Comparison of ENCODE assay signal across 8 cellular contexts in the genomic region with DNA sequence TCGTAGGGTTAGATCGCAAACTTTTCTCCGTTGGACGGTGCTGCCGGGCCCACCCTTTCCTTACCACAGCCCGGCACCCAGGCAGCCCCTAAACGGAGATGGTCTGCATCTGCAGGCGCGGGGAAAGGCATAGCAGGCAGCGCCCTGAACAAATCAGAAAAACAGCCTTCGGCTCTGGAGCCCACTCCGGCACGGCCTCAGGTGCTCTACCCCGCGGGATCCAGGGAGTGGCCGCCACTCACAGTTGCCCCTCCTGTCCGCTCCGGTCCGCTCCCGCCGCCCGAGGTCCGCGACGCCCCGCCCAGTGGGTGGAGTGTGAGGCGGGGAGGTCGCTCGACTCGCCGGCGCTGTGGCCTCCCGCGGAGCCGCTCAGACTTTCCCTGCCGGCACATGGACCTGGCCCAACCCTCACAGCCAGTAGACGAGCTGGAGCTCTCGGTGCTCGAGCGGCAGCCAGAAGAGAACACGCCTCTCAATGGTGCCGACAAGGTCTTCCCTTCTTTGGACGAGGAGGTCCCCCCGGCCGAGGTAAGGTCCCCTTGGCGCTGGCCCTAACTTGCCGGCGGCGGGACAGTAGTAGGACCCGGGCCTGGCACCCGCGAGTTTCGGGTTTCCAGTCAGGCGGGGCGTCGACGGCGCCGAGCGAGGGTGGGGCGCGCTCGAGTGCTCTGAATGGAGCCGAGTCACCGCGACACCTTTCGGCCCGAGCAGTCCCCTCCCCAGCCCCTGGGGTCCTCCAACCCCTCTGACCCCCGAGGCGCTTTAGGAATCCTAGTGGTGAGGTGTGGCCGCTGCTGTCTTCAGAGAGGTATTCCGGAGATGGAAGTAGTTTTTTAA. TPM values are rescaled to one million over a fixed set of nuclear protein-coding genes. Genes with fewer than 3 reads are reported as not detected.
A peak's percentile ranks its signal among the peaks of the same experiment; 100 is the strongest.
DNase-seq lines count a peak whose midpoint lies in the region; ATAC-seq and TF ChIP-seq lines count a peak whose summit lies in the region.

A gene with protein sequence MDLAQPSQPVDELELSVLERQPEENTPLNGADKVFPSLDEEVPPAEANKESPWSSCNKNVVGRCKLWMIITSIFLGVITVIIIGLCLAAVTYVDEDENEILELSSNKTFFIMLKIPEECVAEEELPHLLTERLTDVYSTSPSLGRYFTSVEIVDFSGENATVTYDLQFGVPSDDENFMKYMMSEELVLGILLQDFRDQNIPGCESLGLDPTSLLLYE (plus strand): TSS at position 372 of the 837 bp plus-strand sequence. CDS start 19 bp downstream, at position 391.

- H3K79me2 ChIP-seq in PC-9 (ENCODE audit: low read depth) (peaks cover 17% of the 10 kb centered on the region), fibroblast of lung (ENCODE audit: control insufficient read depth, insufficient read depth, low read length) (peaks cover under 1% of the 10 kb centered on the region)

- H3K27ac ChIP-seq in PC-9 (peak within 1 kb of the TSS; percentile 81), fibroblast of lung (ENCODE audit: insufficient read depth, low read length) (peak within 1 kb of the TSS; percentile 42)
- peak within 1 kb of the TSS; percentile 50 for H3K27ac ChIP-seq in naive thymus-derived CD4-positive, alpha-beta T cell (ENCODE audit: low read depth, low read length)

- H3K4me2 ChIP-seq in PC-9 = peak within 1 kb of the TSS; percentile 93
- H3K4me2 ChIP-seq in fibroblast of lung (ENCODE audit: extremely low read depth, insufficient read depth, low read length) = peak within 1 kb of the TSS; percentile 95

- CTCF ChIA-PET in PC-9 (lab: Charles Lee) = interaction anchor here (1.4 kb wide), 1 partner anchor 25 kb away, joined by 3 read pairs; no protein-coding TSS in a partner anchor
- CTCF ChIA-PET in naive thymus-derived CD4-positive, alpha-beta T cell (lab: Charles Lee) = no interaction called here

- no peaks in the 10 kb centered on the region for H3K9me3 ChIP-seq in PC-9 (ENCODE audit: insufficient read depth, low read depth)
- H3K9me3 ChIP-seq in fibroblast of lung (ENCODE audit: control insufficient read depth, insufficient read depth, low read depth, low read length) = no peaks in the 10 kb centered on the region
- no peaks in the 10 kb centered on the region for H3K9me3 ChIP-seq in naive thymus-derived CD4-positive, alpha-beta T cell (ENCODE audit: control insufficient read depth in 2 of 3, low read length in 3 of 3)

- H3K27me3 ChIP-seq in PC-9 (ENCODE audit: insufficient read depth, low read depth) = no peaks in the 10 kb centered on the region
- no peaks in the 10 kb centered on the region for H3K27me3 ChIP-seq in fibroblast of lung (ENCODE audit: control insufficient read depth, insufficient read depth, low read length)
- no peaks in the 10 kb centered on the region for H3K27me3 ChIP-seq in naive thymus-derived CD4-positive, alpha-beta T cell (ENCODE audit: control insufficient read depth in 2 of 2, insufficient read depth in 2 of 2, low read length in 2 of 2)

- H2AFZ ChIP-seq in PC-9 (peak within 1 kb of the TSS; percentile 88), fibroblast of lung (ENCODE audit: low read length) (peak within 1 kb of the TSS; percentile 83)

- H4K20me1 ChIP-seq in PC-9 (ENCODE audit: insufficient read depth) = no peaks in the 10 kb centered on the region
- no peaks in the 10 kb centered on the region for H4K20me1 ChIP-seq in fibroblast of lung (ENCODE audit: control insufficient read depth, extremely low read depth, insufficient read depth, low read length)

- DNase-seq in CD14-positive monocyte (ENCODE audit: low spot score) (peak; percentile 48), PC-9 (peak; percentile 87 to 94), fibroblast of lung (ENCODE audit: low read depth in 2 of 2) (peak; percentile 63 to 83)
- DNase-seq in naive thymus-derived CD4-positive, alpha-beta T cell = peak; percentile 37 to 84 (median 49)
- peak; percentile 66 for DNase-seq in stimulated activated naive CD4-positive, alpha-beta T cell treated with Interleukin-2 at 50 U/mL for 16 hours (lab: John Stamatoyannopoulos, UW)

- peaks cover 0 to 16% (median 8%) of the 10 kb centered on the region in 7 donors for H3K9me3 Mint-ChIP-seq in CD14-positive monocyte
- H3K9me3 Mint-ChIP-seq in activated T-helper 17 cell treated with anti-CD3 and anti-CD28 coated beads, Interleukin-2, amount 50 U/mL, for 72 hours = no peaks in the 10 kb centered on the region
- H3K9me3 Mint-ChIP-seq in naive thymus-derived CD4-positive, alpha-beta T cell = no peaks in the 10 kb centered on the region

- peak within 1 kb of the TSS in 1 of 7 donors; percentile 18 for H3K27ac Mint-ChIP-seq in CD14-positive monocyte
- H3K27ac Mint-ChIP-seq in activated T-helper 17 cell treated with anti-CD3 and anti-CD28 coated beads, Interleukin-2, amount 50 U/mL, for 72 hours = peak within 1 kb of the TSS; percentile 76
- peak within 1 kb of the TSS; percentile 25 to 89 (median 77) for H3K27ac Mint-ChIP-seq in naive thymus-derived CD4-positive, alpha-beta T cell

- POLR2A ChIA-PET in PC-9 (lab: Charles Lee; ENCODE audit: unreplicated experiment) = interaction anchor here (0.6 kb wide), 2 partner anchors 11 to 1559 kb away, joined by 3 to 6 read pairs; no protein-coding TSS in a partner anchor
- POLR2A ChIA-PET in naive thymus-derived CD4-positive, alpha-beta T cell (lab: Charles Lee) = interaction anchor here (1.5 kb wide), 1 partner anchor 14 kb away, joined by 5 read pairs; no protein-coding TSS in a partner anchor

- H3K4me3 Mint-ChIP-seq in CD14-positive monocyte = peak within 1 kb of the TSS; percentile 78 to 92
- H3K4me3 Mint-ChIP-seq in activated T-helper 17 cell treated with anti-CD3 and anti-CD28 coated beads, Interleukin-2, amount 50 U/mL, for 72 hours = peak within 1 kb of the TSS; percentile 91
- H3K4me3 Mint-ChIP-seq in naive thymus-derived CD4-positive, alpha-beta T cell = peak within 1 kb of the TSS; percentile 81 to 91 (median 86)

- peak within 1 kb of the TSS; percentile 48 for H3K9ac ChIP-seq in fibroblast of lung (ENCODE audit: insufficient read depth, low read length)

- H3K4me1 Mint-ChIP-seq in CD14-positive monocyte = peaks cover 30% of the 10 kb centered on the region
- H3K4me1 Mint-ChIP-seq in activated T-helper 17 cell treated with anti-CD3 and anti-CD28 coated beads, Interleukin-2, amount 50 U/mL, for 72 hours = peaks cover 27% of the 10 kb centered on the region
- H3K4me1 Mint-ChIP-seq in naive thymus-derived CD4-positive, alpha-beta T cell = peaks cover 32 to 65% (median 46%) of the 10 kb centered on the region in 7 donors

- peaks cover 0 to 9% of the 10 kb centered on the region in 2 donors for H3K36me3 Mint-ChIP-seq in CD14-positive monocyte
- no peaks in the 10 kb centered on the region for H3K36me3 Mint-ChIP-seq in activated T-helper 17 cell treated with anti-CD3 and anti-CD28 coated beads, Interleukin-2, amount 50 U/mL, for 72 hours (ENCODE audit: low read depth)
- H3K36me3 Mint-ChIP-seq in naive thymus-derived CD4-positive, alpha-beta T cell = peaks cover 0 to 6% (median 0%) of the 10 kb centered on the region in 5 donors

- H3K36me3 ChIP-seq in PC-9 (ENCODE audit: low read depth) = no peaks in the 10 kb centered on the region
- H3K36me3 ChIP-seq in fibroblast of lung (ENCODE audit: control insufficient read depth, insufficient read depth, low read length) = no peaks in the 10 kb centered on the region
- peaks cover 0 to 4% (median 0%) of the 10 kb centered on the region in 3 experiments for H3K36me3 ChIP-seq in naive thymus-derived CD4-positive, alpha-beta T cell (ENCODE audit: control insufficient read depth in 2 of 3, insufficient read depth in 3 of 3, low read length in 3 of 3)

- TF ChIP-seq CTCF in CD14-positive monocyte (IDR thresholded peaks at IDR 0.05) (no peak), PC-9 (conservative IDR thresholded peaks at IDR 0.05) (no peak; the same call in 1 of the 2 replicates), fibroblast of lung (conservative IDR thresholded peaks at IDR 0.05 in 1 of 2, IDR thresholded peaks at IDR 0.05 in 1 of 2; ENCODE audit: low read depth in 1 of 2, low read length in 2 of 2) (no peak)

- intact Hi-C loops in CD14-positive monocyte (cut with micrococcal nuclease) = no loop called here
- intact Hi-C loops in PC-9 (cut with micrococcal nuclease; ENCODE audit: unreplicated experiment) = loop anchor here (1.0 to 2.0 kb wide), 3 partner anchors 11 to 43 kb away; no protein-coding TSS in a partner anchor
- intact Hi-C loops in naive thymus-derived CD4-positive, alpha-beta T cell (cut with micrococcal nuclease) = loop anchor here (1.0 to 10.0 kb wide), 7 partner anchors 14 to 1011 kb away; a partner anchor contains a TSS

- peak; percentile 90 for ATAC-seq in GM19397 (IDR thresholded peaks at IDR 0.05; ENCODE audit: unreplicated experiment)
- peak; percentile 81 for ATAC-seq in HG03520 (IDR thresholded peaks at IDR 0.05; ENCODE audit: unreplicated experiment)
- ATAC-seq in activated T-helper 17 cell treated with anti-CD3 and anti-CD28 coated beads, Interleukin-2, amount 50 U/mL, for 72 hours (replicated peaks) = peak; percentile 96
- ATAC-seq in naive thymus-derived CD4-positive, alpha-beta T cell = peak; percentile 89

- H3F3A ChIP-seq in PC-9 (ENCODE audit: insufficient read depth, low read depth) = peaks cover 20% of the 10 kb centered on the region

- H3K9me2 ChIP-seq in PC-9 (ENCODE audit: insufficient read depth) = no peaks in the 10 kb centered on the region

- peaks cover 76 to 88% (median 86%) of the 10 kb centered on the region in 3 donors for H3K27me3 Mint-ChIP-seq in CD14-positive monocyte (ENCODE audit: low read depth in 3 of 3)
- H3K27me3 Mint-ChIP-seq in activated T-helper 17 cell treated with anti-CD3 and anti-CD28 coated beads, Interleukin-2, amount 50 U/mL, for 72 hours = no peaks in the 10 kb centered on the region
- H3K27me3 Mint-ChIP-seq in naive thymus-derived CD4-positive, alpha-beta T cell = peaks cover 0 to 17% (median 3%) of the 10 kb centered on the region in 5 donors

- H3K4me3 ChIP-seq in PC-9 = peak within 1 kb of the TSS; percentile 80
- H3K4me3 ChIP-seq in fibroblast of lung (replicated peaks in 1 of 4; ENCODE audit: control extremely low read depth in 1 of 4, insufficient read depth in 1 of 4, low read depth in 3 of 4, low read length in 4 of 4) = peak within 1 kb of the TSS; percentile 63 to 75 (median 66)
- peak within 1 kb of the TSS; percentile 64 for H3K4me3 ChIP-seq in naive thymus-derived CD4-positive, alpha-beta T cell (ENCODE audit: low read length)

- H3K4me1 ChIP-seq in PC-9 (replicated peaks; ENCODE audit: insufficient read depth) (peaks cover 47% of the 10 kb centered on the region), fibroblast of lung (ENCODE audit: control insufficient read depth, extremely low read depth, insufficient read depth, low read length) (no peaks in the 10 kb centered on the region)
- peaks cover 8 to 10% of the 10 kb centered on the region in 2 donors for H3K4me1 ChIP-seq in naive thymus-derived CD4-positive, alpha-beta T cell (ENCODE audit: control insufficient read depth in 2 of 2, insufficient read depth in 2 of 2, low read length in 2 of 2)

- BruUV-seq in PC-9 (replicated peaks; lab: Mats Ljungman, UMichigan) = TSS peak; percentile 90

RNA-seq across cellular contexts. Expression of the gene that starts here (rescaled TPM):
- polyA plus RNA-seq in CD14-positive monocyte (not detected), fibroblast of lung (1.5 and 3.7 TPM in 2 replicates)
- total RNA-seq in PC-9 (2021) (7.5 and 9.9 TPM in 2 replicates), fibroblast of lung (1.8 TPM in 2 replicates)
- total RNA-seq in activated T-helper 17 cell treated with anti-CD3 and anti-CD28 coated beads, Interleukin-2, amount 50 U/mL, for 72 hours = 10 to 100 TPM in 1 of 2 donors, 1 to 10 TPM in 1; 9.9 to 14.5 TPM
- 0.65 and 2.3 TPM in 2 replicates for polyA plus RNA-seq in fibroblast of lung (2012)
- 0.85 and 1.7 TPM in 2 replicates for polyA minus RNA-seq in fibroblast of lung (ENCODE audit: low replicate concordance)
- total RNA-seq in naive thymus-derived CD4-positive, alpha-beta T cell = 10 to 100 TPM in 1 of 5 experiments, 1 to 10 TPM in 4; 1.2 to 12.3 (median 1.9) TPM
- polyA plus RNA-seq in naive thymus-derived CD4-positive, alpha-beta T cell = 1 to 10 TPM; 1.3 to 2.1 TPM

Comparison
In these comparisons a context has a peak if more than half of its experiments do, and no peak if none do; other contexts are left out.
1. Peak in every context shown above with its lines: DNase-seq, ATAC-seq, H3K4me3 ChIP-seq and H3K27ac ChIP-seq.
2. Peak in DNase-seq in CD14-positive monocyte; RNA of the gene not detected or under 1 TPM.
3. intact Hi-C loops: an anchor here in PC-9 (1.0 to 2.0 kb wide) and naive thymus-derived CD4-positive, alpha-beta T cell (1.0 to 10.0 kb wide); none called in CD14-positive monocyte.